16 cellular contexts compared by ENCODE assay signal in genomic region chr16:35533683-35534082, GRCh38.
"Had no signal": no experiment of that assay in that cellular context is flagged by ENCODE, and none has a peak within 500 bp of the region (broad histone marks: within the 10 kb centered on the region; RNA-seq: fewer than 3 reads in every experiment).

No MANE protein-coding gene starts in this region.

- DNase-seq: activated effector memory CD4-positive, alpha-beta T cell treated with Interleukin-2 at 50 U/mL for 16 hours; activated T-cell treated with anti-CD3 and anti-CD28 coated beads, Interleukin-2, amount 50 U/mL, for 24 hours; brain microvascular endothelial cell; cerebellar nuclear complex; dermis blood vessel endothelial cell; foreskin keratinocyte; head of caudate nucleus; left cardiac atrium; naive B cell; stimulated activated naive B cell treated with anti-CD40 and anti-IgM and Interleukin-4, amounts not matched to agents 10 μg/mL and 1 μg/mL and 100 μg/mL, for 72 hours; T-helper 2 cell had no signal

- H3K4me1 ChIP-seq: foreskin keratinocyte, right atrium auricular region, tibial nerve had no signal

- H3K9me3 ChIP-seq: right atrium auricular region had no signal

- FAIRE-seq: TTC549 had no signal

- H3K4me3 ChIP-seq: lung, right atrium auricular region, tibial nerve had no signal

- ATAC-seq: esophagus mucosa; foreskin keratinocyte; left cardiac atrium; stimulated activated naive B cell treated with anti-CD40 and anti-IgM and Interleukin-4, amounts not matched to agents 10 μg/mL and 1 μg/mL and 100 μg/mL, for 72 hours had no signal

- H3K36me3 ChIP-seq: brain microvascular endothelial cell, right atrium auricular region, tibial nerve had no signal

- H3K27ac ChIP-seq: brain microvascular endothelial cell, foreskin keratinocyte, right atrium auricular region, tibial nerve had no signal

- H3K27me3 ChIP-seq: brain microvascular endothelial cell, foreskin keratinocyte, right atrium auricular region, tibial nerve had no signal
